7 cellular contexts compared by ENCODE assay signal in the genomic region with DNA sequence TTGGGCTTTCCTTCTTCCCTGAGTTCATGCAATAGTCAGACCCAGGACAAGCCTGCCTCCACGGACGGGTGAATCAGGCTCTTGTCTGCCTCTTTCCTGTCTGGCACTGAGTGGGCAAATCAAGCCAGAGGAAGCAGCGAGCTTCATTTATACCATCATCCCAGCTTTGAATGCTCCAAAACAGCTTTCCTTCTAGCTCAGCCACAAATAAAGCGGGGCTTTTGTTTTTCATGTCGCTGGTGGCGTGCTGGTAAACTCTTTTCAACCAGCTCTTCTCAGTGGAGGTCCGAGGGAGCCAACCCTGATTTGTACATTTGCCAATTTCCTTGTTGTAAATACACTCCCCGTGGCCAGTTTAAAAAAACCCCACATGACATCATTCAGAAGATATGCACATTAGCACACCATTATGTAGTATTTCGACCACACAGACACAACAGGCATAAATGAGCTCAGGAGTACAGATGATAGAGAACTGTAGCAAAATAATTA. TPM values are rescaled to one million over a fixed set of nuclear protein-coding genes. Genes with fewer than 3 reads are reported as not detected.
DNase-seq lines count a peak whose midpoint lies in the region; ATAC-seq, FAIRE-seq and TF ChIP-seq lines count a peak whose summit lies in the region.

No MANE protein-coding gene starts in this region.

- ATAC-seq in HG02623 (IDR thresholded peaks at IDR 0.05; ENCODE audit: unreplicated experiment), result no peak
- no peak for ATAC-seq in GM21526 (IDR thresholded peaks at IDR 0.05; ENCODE audit: low FRiP score, unreplicated experiment)

- H3K9me3 ChIP-seq in kidney (ENCODE audit: control insufficient read depth in 1 of 2, low read length in 2 of 2), result no peaks in the 10 kb centered on the region
- H3K9me3 ChIP-seq in effector memory CD4-positive, alpha-beta T cell (ENCODE audit: control insufficient read depth, low read length), result no peaks in the 10 kb centered on the region

- peak overlapping the region; percentile 91 to 96 for H3K27ac ChIP-seq in kidney (ENCODE audit: low read depth in 2 of 2, low read length in 2 of 2)
- no peak overlapping the region for H3K27ac ChIP-seq in effector memory CD4-positive, alpha-beta T cell (ENCODE audit: insufficient read depth, low read length, poor library complexity, severe bottlenecking)

- intact Hi-C loops in kidney (cut with DNase I), result no loop called here

- peak; percentile 86 for DNase-seq in NCI-H1092 (lab: John Stamatoyannopoulos, UW)
- DNase-seq in kidney, result peak; percentile 86
- DNase-seq in smooth muscle cell of the brain vasculature (ENCODE audit: low read depth, low spot score), result peak; percentile 92
- DNase-seq in effector memory CD4-positive, alpha-beta T cell, result no peak

- TF ChIP-seq CTCF in brain (conservative IDR thresholded peaks at IDR 0.05), result no peak
- no peak for TF ChIP-seq CTCF in kidney (IDR thresholded peaks at IDR 0.05; ENCODE audit: borderline replicate concordance, extremely low read depth, insufficient read depth)

- H3K9ac ChIP-seq in kidney (ENCODE audit: low read length in 2 of 2), result peak overlapping the region; percentile 34 to 67

- peak overlapping the region; percentile 57 to 99 (median 88) for H3K27ac Mint-ChIP-seq in brain

- peaks cover 8% of the 10 kb centered on the region for H3K27me3 Mint-ChIP-seq in brain

- H3K36me3 Mint-ChIP-seq in brain, result no peaks in the 10 kb centered on the region

- peaks cover 40 to 45% of the 10 kb centered on the region in 2 donors for H3K4me1 ChIP-seq in kidney (ENCODE audit: control insufficient read depth in 1 of 2, insufficient read depth in 1 of 2, low read depth in 1 of 2, low read length in 2 of 2)
- H3K4me1 ChIP-seq in effector memory CD4-positive, alpha-beta T cell (ENCODE audit: control insufficient read depth, insufficient read depth, low read length, poor library complexity, severe bottlenecking), result no peaks in the 10 kb centered on the region

- H3K4me3 Mint-ChIP-seq in brain, result peak overlapping the region; percentile 22 to 66 (median 50)

- peak; percentile 41 for FAIRE-seq in kidney (lab: Jason Lieb, UNC)

- no peaks in the 10 kb centered on the region for H3K9me3 Mint-ChIP-seq in brain

- H3K36me3 ChIP-seq in kidney (ENCODE audit: control insufficient read depth in 1 of 2, insufficient read depth in 2 of 2, low read length in 2 of 2), result no peaks in the 10 kb centered on the region
- H3K36me3 ChIP-seq in effector memory CD4-positive, alpha-beta T cell (ENCODE audit: control insufficient read depth, insufficient read depth, low read length), result no peaks in the 10 kb centered on the region

- H3K4me1 Mint-ChIP-seq in brain, result peaks cover 74% of the 10 kb centered on the region

- no peaks in the 10 kb centered on the region for H3K27me3 ChIP-seq in effector memory CD4-positive, alpha-beta T cell (replicated peaks; ENCODE audit: control insufficient read depth, insufficient read depth, low read length, poor library complexity, severe bottlenecking)

- H3K4me3 ChIP-seq in kidney (ENCODE audit: low read length in 2 of 2), result peak overlapping the region; percentile 16 to 21
- H3K4me3 ChIP-seq in effector memory CD4-positive, alpha-beta T cell (ENCODE audit: insufficient read depth, low read depth, low read length, poor library complexity, severe bottlenecking), result no peak overlapping the region

RNA-seq across cellular contexts. Expression of a gene that starts 8.6 kb away (rescaled TPM):
- polyA plus RNA-seq in brain (ENCODE audit: insufficient read depth, low read depth, low replicate concordance) (not detected), kidney (ENCODE audit: insufficient read depth, low read depth, low replicate concordance) (not detected)
- total RNA-seq in kidney, result not detected

RNA-seq across cellular contexts. Expression of a gene that starts 44.2 kb away (rescaled TPM):
- polyA plus RNA-seq in brain (ENCODE audit: insufficient read depth, low read depth, low replicate concordance), result 189 TPM
- 1,010 TPM for total RNA-seq in kidney
- 559 TPM for polyA plus RNA-seq in kidney (ENCODE audit: insufficient read depth, low read depth, low replicate concordance)

Comparison
In these comparisons a context has a peak if more than half of its experiments do, and no peak if none do; other contexts are left out.
1. DNase-seq: peak in NCI-H1092 (single experiment), kidney (single experiment) and smooth muscle cell of the brain vasculature (single experiment); none in effector memory CD4-positive, alpha-beta T cell (0 of 3).